In the genomic region with DNA sequence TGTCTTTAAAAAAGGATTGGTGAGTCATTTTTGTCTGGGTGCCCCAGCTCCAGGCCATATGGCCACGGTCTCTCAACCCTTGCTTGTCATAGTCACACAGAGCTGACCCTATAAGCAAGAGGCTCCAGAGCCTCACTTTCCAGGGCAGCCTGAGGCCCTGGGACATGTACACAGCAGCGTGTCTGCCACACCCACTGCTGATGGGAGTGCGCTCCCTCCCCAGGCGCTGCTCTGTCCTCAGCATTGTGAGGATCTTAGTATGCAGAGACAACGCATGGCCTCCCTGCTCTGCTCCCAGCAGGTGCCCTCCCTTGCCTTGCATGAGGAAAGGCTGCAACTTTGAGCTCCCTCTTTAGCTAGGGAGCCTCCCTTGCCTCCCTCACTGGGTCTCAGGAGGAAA, we compare ENCODE assay signal across 17 cellular contexts.
DNase-seq lines count a peak whose midpoint lies in the region; ATAC-seq and TF ChIP-seq lines count a peak whose summit lies in the region.
"Had no signal": no experiment of that assay in that cellular context is flagged by ENCODE, and none has a peak within 500 bp of the region (broad histone marks: within the 10 kb centered on the region; RNA-seq: fewer than 3 reads in every experiment).

No MANE protein-coding gene starts in this region.

- H3K4me2 ChIP-seq in HCT116 (ENCODE audit: low read length) = peak overlapping the region; percentile 75

- intact Hi-C loops in HCT116 (cut with micrococcal nuclease) = no loop called here
- intact Hi-C loops in posterior vena cava (cut with DNase I) = no loop called here
- intact Hi-C loops in adrenal gland (cut with DNase I) = no loop called here

- H3K27ac Mint-ChIP-seq in activated T-cell treated with anti-CD3 and anti-CD28 coated beads, Interleukin-2, amount 50 U/mL, for 72 hours = no peak overlapping the region

- POLR2A ChIA-PET in HCT116 (lab: Charles Lee) = no interaction called here

- ATAC-seq in HCT116 (no peak), HG03460 (IDR thresholded peaks at IDR 0.05; ENCODE audit: unreplicated experiment) (no peak)
- ATAC-seq in activated T-cell treated with anti-CD3 and anti-CD28 coated beads, Interleukin-2, amount 50 U/mL, for 72 hours (replicated peaks in 1 of 2) = no peak
- ATAC-seq: GM12878 had no signal

- H3K36me3 Mint-ChIP-seq in activated T-cell treated with anti-CD3 and anti-CD28 coated beads, Interleukin-2, amount 50 U/mL, for 72 hours (ENCODE audit: insufficient read depth in 2 of 2) = no peaks in the 10 kb centered on the region

- no peaks in the 10 kb centered on the region for H3K9me2 ChIP-seq in HCT116 (ENCODE audit: insufficient read depth)

- BruUV-seq in HCT116 (replicated peaks; lab: Mats Ljungman, UMichigan) = no TSS peak

- no peak overlapping the region for H3K27ac ChIP-seq in HCT116 (ENCODE audit: low read depth, low read length)
- H3K27ac ChIP-seq in angular gyrus (ENCODE audit: low read depth, low read length) = peak overlapping the region; percentile 41
- no peak overlapping the region for H3K27ac ChIP-seq in adrenal gland
- H3K27ac ChIP-seq: C4-2B had no signal

- DNase-seq in NCI-H748 (lab: John Stamatoyannopoulos, UW; ENCODE audit: unreplicated experiment) (peak; percentile 39), NCI-H748 treated with DMSO at 0.1 percent for 48 hours (lab: John Stamatoyannopoulos, UW) (no peak), HCT116 (ENCODE audit: low read depth, low spot score) (no peak), posterior vena cava (ENCODE audit: low spot score) (peak; percentile 45), adrenal gland (no peak)
- DNase-seq in activated T-cell treated with anti-CD3 and anti-CD28 coated beads, Interleukin-2, amount 50 U/mL, for 72 hours = no peak
- DNase-seq: DMS79, GDM1, Kasumi-1, MM.1S, NCI-H1105, NCI-H1694, SIG-M5 had no signal

- TF ChIP-seq POLR2A in HCT116 (IDR thresholded peaks at IDR 0.05; ENCODE audit: borderline replicate concordance, extremely low read depth, insufficient read depth, insufficient read length) (no peak), adrenal gland (IDR thresholded peaks at IDR 0.05) (no peak)

- H2AFZ ChIP-seq in HCT116 (ENCODE audit: low read depth, low read length, poor library complexity, severe bottlenecking) = no peak overlapping the region

- H3K4me3 ChIP-seq in HCT116 (replicated peaks in 1 of 2; ENCODE audit: low read depth in 1 of 2, low read length in 2 of 2) (no peak overlapping the region), adrenal gland (no peak overlapping the region)
- H3K4me3 ChIP-seq: GM12878 had no signal

- peaks cover 61% of the 10 kb centered on the region for H3K27me3 Mint-ChIP-seq in activated T-cell treated with anti-CD3 and anti-CD28 coated beads, Interleukin-2, amount 50 U/mL, for 72 hours (ENCODE audit: low read depth)

- no peak overlapping the region for H3K9ac ChIP-seq in HCT116 (ENCODE audit: low read length)

- H3K4me3 Mint-ChIP-seq in activated T-cell treated with anti-CD3 and anti-CD28 coated beads, Interleukin-2, amount 50 U/mL, for 72 hours = no peak overlapping the region

- H3K9me3 Mint-ChIP-seq in activated T-cell treated with anti-CD3 and anti-CD28 coated beads, Interleukin-2, amount 50 U/mL, for 72 hours = no peaks in the 10 kb centered on the region

- H3K36me3 ChIP-seq in HCT116 (ENCODE audit: control insufficient read depth in 1 of 2, insufficient read depth in 2 of 2, low read length in 2 of 2) (no peaks in the 10 kb centered on the region), adrenal gland (replicated peaks in 1 of 2) (no peaks in the 10 kb centered on the region)

- no peak for TF ChIP-seq CTCF in HCT116 (IDR thresholded peaks at IDR 0.05 in 2 of 3, conservative IDR thresholded peaks at IDR 0.05 in 1 of 3; ENCODE audit: borderline replicate concordance in 1 of 3, insufficient read depth in 1 of 3, low read depth in 2 of 3, low read length in 2 of 3)
- TF ChIP-seq CTCF in adrenal gland (IDR thresholded peaks at IDR 0.05) = no peak

- peaks cover 30% of the 10 kb centered on the region; the same call in 1 of the 2 replicates for H3K27me3 ChIP-seq in HCT116 (ENCODE audit: insufficient read depth, low read length)
- H3K27me3 ChIP-seq in adrenal gland = no peaks in the 10 kb centered on the region

- RAD21 ChIA-PET in HCT116 (lab: Charles Lee; ENCODE audit: low non-redundant PET in 1 of 2, low total read pairs in 2 of 2, uncharacterized antibody in 2 of 2, unreplicated experiment in 2 of 2) = no interaction called here

- no peaks in the 10 kb centered on the region for H4K20me1 ChIP-seq in HCT116 (ENCODE audit: insufficient read depth)

- no peaks in the 10 kb centered on the region for H3K9me3 ChIP-seq in HCT116 (ENCODE audit: control insufficient read depth in 1 of 2, insufficient read depth in 1 of 2, low read depth in 1 of 2, low read length in 2 of 2)
- no peaks in the 10 kb centered on the region for H3K9me3 ChIP-seq in adrenal gland (replicated peaks in 1 of 3)

- CTCF ChIA-PET in HCT116 (lab: Charles Lee) = no interaction called here

- no peak for TF ChIP-seq RAD21 in HCT116 (IDR thresholded peaks at IDR 0.05; ENCODE audit: low read depth)

- H3K79me2 ChIP-seq in HCT116 (ENCODE audit: insufficient read depth, low read length) = no peaks in the 10 kb centered on the region

- 49 to 61% (median 51%) methylated on average over 4 to 5 of the region's 5 CpGs for WGBS in adrenal gland, 4 donors

- H3K4me1 ChIP-seq in HCT116 (ENCODE audit: control insufficient read depth in 1 of 2, insufficient read depth in 2 of 2, low read length in 2 of 2) (peaks cover 24 to 43% of the 10 kb centered on the region in 2 experiments), adrenal gland (replicated peaks in 1 of 2) (no peaks in the 10 kb centered on the region)

- H3K4me1 Mint-ChIP-seq in activated T-cell treated with anti-CD3 and anti-CD28 coated beads, Interleukin-2, amount 50 U/mL, for 72 hours (ENCODE audit: low read depth) = peaks cover 9% of the 10 kb centered on the region

TF ChIP-seq in HCT116, 20 proteins besides CTCF, POLR2A, EP300 and RAD21:
- TF ChIP-seq CEBPB (IDR thresholded peaks at IDR 0.05; ENCODE audit: low read depth) (no peak), EZH2phosphoT487 (IDR thresholded peaks at IDR 0.05; ENCODE audit: borderline replicate concordance) (no peak)

Comparison
In these comparisons a context has a peak if more than half of its experiments do, and no peak if none do; other contexts are left out.
1. DNase-seq: peak in NCI-H748 (single experiment) and posterior vena cava (single experiment); none in NCI-H748 treated with DMSO at 0.1 percent for 48 hours (single experiment), HCT116 (single experiment), adrenal gland (0 of 7) and activated T-cell treated with anti-CD3 and anti-CD28 coated beads, Interleukin-2, amount 50 U/mL, for 72 hours (0 of 2).